ENCODE assay signal across 30 cellular contexts in the genomic region with DNA sequence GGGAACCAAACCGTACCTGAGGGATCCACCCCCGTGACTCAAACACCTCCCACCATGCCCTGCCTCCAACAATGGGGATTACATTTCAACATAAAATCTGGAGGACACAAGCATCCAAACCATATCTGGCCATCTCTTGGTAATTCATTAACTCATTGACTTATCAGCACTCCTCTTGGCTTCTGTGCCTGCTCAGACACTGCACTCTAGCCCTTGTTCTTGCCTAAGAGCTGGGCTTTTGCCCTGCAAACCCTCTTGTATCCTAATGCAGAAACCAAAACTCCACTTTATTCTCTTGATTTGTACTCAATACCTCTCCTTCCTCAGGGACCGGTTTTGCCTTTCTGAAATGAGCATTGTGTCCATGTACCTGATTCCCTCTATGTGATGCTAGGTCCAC.
"Had no signal": no experiment of that assay in that cellular context is flagged by ENCODE, and none has a peak within 500 bp of the region (broad histone marks: within the 10 kb centered on the region; RNA-seq: fewer than 3 reads in every experiment).

No MANE protein-coding gene starts in this region.

- FAIRE-seq: endometrium, endothelial cell of umbilical vein, frontal cortex had no signal

- H3K27ac ChIP-seq: adrenal gland, breast epithelium, cardiac muscle cell, colonic mucosa, epithelial cell of prostate, esophagus squamous epithelium had no signal

- DNase-seq: activated CD4-positive, alpha-beta memory T cell treated with anti-CD3 and anti-CD28 coated beads for 36 hours; activated CD4-positive, alpha-beta T cell treated with anti-CD3 and anti-CD28 coated beads for 36 hours; activated CD4-positive, alpha-beta T cell treated with anti-CD3 and anti-CD28 coated beads, Interleukin-2, amount 10 ng/mL, durations not matched to agents 24 days and 14 days; activated CD4-positive, CD25-positive, alpha-beta regulatory T cell; activated CD4-positive, CD25-positive, alpha-beta regulatory T cell treated with anti-CD3 and anti-CD28 coated beads, Interleukin-2, amount 50 U/mL, for 72 hours; activated CD8-positive, alpha-beta memory T cell treated with anti-CD3 and anti-CD28 coated beads, Interleukin-2, amount 10 ng/mL, durations not matched to agents 7 days and 5 days; activated CD8-positive, alpha-beta memory T cell treated with anti-CD3 and anti-CD28 coated beads, Interleukin-2, amount 50 U/mL, for 4 hours; activated CD8-positive, alpha-beta T cell treated with anti-CD3 and anti-CD28 coated beads, Interleukin-2, amount 10 ng/mL, durations not matched to agents 7 days and 5 days; activated effector memory CD4-positive, alpha-beta T cell treated with anti-CD3 and anti-CD28 coated beads, Interleukin-2, amount 50 U/mL, for 16 hours; activated naive CD4-positive, alpha-beta T cell treated with anti-CD3 and anti-CD28 coated beads for 36 hours; activated naive CD8-positive, alpha-beta T cell treated with anti-CD3 and anti-CD28 coated beads for 36 hours; activated naive CD8-positive, alpha-beta T cell treated with anti-CD3 and anti-CD28 coated beads, Interleukin-2, amount 50 U/mL, for 24 hours; activated T-cell treated with anti-CD3 and anti-CD28 coated beads, Interleukin-2, amount 50 U/mL, for 1 hour; activated T-cell treated with anti-CD3 and anti-CD28 coated beads, Interleukin-2, amount 50 U/mL, for 48 hours; adrenal gland; amygdala; aorta; central memory CD4-positive, alpha-beta T cell; cerebellar nuclear complex; colonic mucosa; effector CD8-positive, alpha-beta T cell; esophagus squamous epithelium; head of caudate nucleus; T-helper 2 cell had no signal

- H3K4me3 ChIP-seq: adrenal gland, breast epithelium, cardiac muscle cell, colonic mucosa, esophagus squamous epithelium had no signal

- H3K9me3 ChIP-seq: adrenal gland, breast epithelium, colonic mucosa, esophagus squamous epithelium had no signal

- H3K4me1 ChIP-seq: adrenal gland, breast epithelium, colonic mucosa, esophagus squamous epithelium had no signal

- H3K27me3 ChIP-seq: adrenal gland, breast epithelium, colonic mucosa, esophagus squamous epithelium had no signal

- H3K36me3 ChIP-seq: adrenal gland, breast epithelium, cardiac muscle cell, colonic mucosa, esophagus squamous epithelium had no signal
